17 cellular contexts compared by ENCODE assay signal in the genomic region with DNA sequence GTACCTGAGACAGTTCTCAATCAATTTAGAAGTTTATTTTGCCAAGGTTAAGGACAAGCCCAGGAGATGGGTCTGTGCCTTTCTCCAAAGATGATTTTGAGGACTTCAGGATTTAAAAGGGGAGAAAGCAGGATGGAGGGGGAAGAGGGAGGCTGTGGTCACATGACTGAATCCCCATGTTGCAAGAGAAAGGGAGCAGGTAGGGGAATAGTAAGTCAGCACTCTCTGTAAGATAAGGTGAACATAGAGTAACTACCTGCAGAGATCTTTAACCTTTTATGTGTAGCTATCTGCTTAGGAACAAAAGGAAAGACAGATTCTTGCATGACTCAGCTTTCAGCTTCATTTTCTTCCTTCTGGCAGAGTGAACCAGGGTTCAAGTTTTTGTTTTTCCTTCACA. TPM values are rescaled to one million over a fixed set of nuclear protein-coding genes. Genes with fewer than 3 reads are reported as not detected.
A peak's percentile ranks its signal among the peaks of the same experiment; 100 is the strongest.
DNase-seq lines count a peak whose midpoint lies in the region; ATAC-seq and TF ChIP-seq lines count a peak whose summit lies in the region.
"Had no signal": no experiment of that assay in that cellular context is flagged by ENCODE, and none has a peak within 500 bp of the region (broad histone marks: within the 10 kb centered on the region; RNA-seq: fewer than 3 reads in every experiment).

No MANE protein-coding gene starts in this region.

- H3K4me1 Mint-ChIP-seq in T-helper 17 cell (peaks cover 32% of the 10 kb centered on the region), type B pancreatic cell (ENCODE audit: unreplicated experiment) (peaks cover 21% of the 10 kb centered on the region)

- TF ChIP-seq POLR2A in esophagus muscularis mucosa (IDR thresholded peaks at IDR 0.05; ENCODE audit: low read depth): no peak

- H3K4me3 ChIP-seq in left ventricle myocardium inferior (no peak overlapping the region), heart right ventricle (no peak overlapping the region), esophagus muscularis mucosa (no peak overlapping the region)
- H3K4me3 ChIP-seq: ovary, testis had no signal

- H3K27me3 ChIP-seq in left ventricle myocardium inferior (ENCODE audit: low read depth) (no peaks in the 10 kb centered on the region), heart right ventricle (no peaks in the 10 kb centered on the region), esophagus muscularis mucosa (no peaks in the 10 kb centered on the region)
- H3K27me3 ChIP-seq: ovary, testis had no signal

- intact Hi-C loops in left ventricle myocardium inferior (cut with micrococcal nuclease) (no loop called here), heart right ventricle (cut with DNase I) (loop anchor here in 2 of 10 donors (5.0 kb wide), 2 partner anchors 33 to 1137 kb away; no protein-coding TSS in a partner anchor), esophagus muscularis mucosa (cut with DNase I) (loop anchor here (10.0 kb wide), 1 partner anchor 235 kb away; no protein-coding TSS in a partner anchor)

- H3K4me1 ChIP-seq in left ventricle myocardium inferior: peaks cover 80% of the 10 kb centered on the region
- H3K4me1 ChIP-seq in heart right ventricle: peaks cover 7 to 71% (median 30%) of the 10 kb centered on the region in 9 donors
- H3K4me1 ChIP-seq in esophagus muscularis mucosa: peaks cover 62 to 87% (median 65%) of the 10 kb centered on the region in 4 donors
- H3K4me1 ChIP-seq: testis had no signal

- H3K36me3 Mint-ChIP-seq in T-helper 17 cell (ENCODE audit: low read depth) (peaks cover 2% of the 10 kb centered on the region), type B pancreatic cell (peaks cover 14% of the 10 kb centered on the region)

- DNase-seq in left ventricle myocardium inferior (no peak), heart right ventricle (no peak), T-helper 17 cell (no peak), esophagus muscularis mucosa (ENCODE audit: extremely low spot score) (no peak), type B pancreatic cell (ENCODE audit: extremely low spot score, unreplicated experiment) (no peak), NCI-H1436 treated with DMSO at 0.1 percent for 48 hours (lab: John Stamatoyannopoulos, UW) (no peak)
- DNase-seq in activated CD8-positive, alpha-beta memory T cell treated with anti-CD3 and anti-CD28 coated beads for 24 hours: no peak
- DNase-seq: activated CD8-positive, alpha-beta memory T cell treated with anti-CD3 and anti-CD28 coated beads, Interleukin-2, amount 50 U/mL, for 4 hours; DMS 273 treated with DMSO at 0.1 percent for 48 hours; H7; left cardiac atrium; NCI-H2029 treated with DMSO at 0.1 percent for 48 hours; NCI-H524; ovary; stimulated activated CD4-positive, alpha-beta T cell treated with anti-CD3 and anti-CD28 coated beads, Interleukin-4, amount 100 ng/mL, for 1 hour; testis had no signal

- H3K27ac Mint-ChIP-seq in T-helper 17 cell: peak overlapping the region; percentile 1
- peak overlapping the region; percentile 31 for H3K27ac Mint-ChIP-seq in type B pancreatic cell

- H3K9me3 Mint-ChIP-seq in type B pancreatic cell: no peaks in the 10 kb centered on the region

- H3K9me3 ChIP-seq in left ventricle myocardium inferior (replicated peaks) (no peaks in the 10 kb centered on the region), heart right ventricle (no peaks in the 10 kb centered on the region), T-helper 17 cell (ENCODE audit: control insufficient read depth, low read length, poor library complexity, severe bottlenecking) (no peaks in the 10 kb centered on the region), esophagus muscularis mucosa (no peaks in the 10 kb centered on the region)
- H3K9me3 ChIP-seq: ovary, testis had no signal

- TF ChIP-seq EP300 in esophagus muscularis mucosa (IDR thresholded peaks at IDR 0.05): no peak

- H3K27me3 Mint-ChIP-seq in T-helper 17 cell (no peaks in the 10 kb centered on the region), type B pancreatic cell (no peaks in the 10 kb centered on the region)

- H3K27ac ChIP-seq in left ventricle myocardium inferior (replicated peaks): peak overlapping the region; percentile 30
- peak overlapping the region in 2 of 10 donors; percentile 2 to 9 for H3K27ac ChIP-seq in heart right ventricle
- H3K27ac ChIP-seq in esophagus muscularis mucosa (replicated peaks in 1 of 4): peak overlapping the region in 3 of 4 donors; percentile 13 to 60 (median 57)
- H3K27ac ChIP-seq: ovary, testis had no signal

- H3K4me3 Mint-ChIP-seq in T-helper 17 cell (peak overlapping the region; percentile 43), type B pancreatic cell (no peak overlapping the region)

- ATAC-seq in heart right ventricle (no peak), T-helper 17 cell (no peak), GM21515 (IDR thresholded peaks at IDR 0.05; ENCODE audit: unreplicated experiment) (no peak)
- ATAC-seq: left cardiac atrium had no signal

- no peak for TF ChIP-seq CTCF in left ventricle myocardium inferior (IDR thresholded peaks at IDR 0.05; ENCODE audit: borderline replicate concordance)
- TF ChIP-seq CTCF in heart right ventricle (IDR thresholded peaks at IDR 0.05): no peak
- TF ChIP-seq CTCF in esophagus muscularis mucosa (IDR thresholded peaks at IDR 0.05): no peak
- no peak for TF ChIP-seq CTCF in type B pancreatic cell (conservative IDR thresholded peaks at IDR 0.05)

- peaks cover 16% of the 10 kb centered on the region for H3K36me3 ChIP-seq in left ventricle myocardium inferior
- H3K36me3 ChIP-seq in heart right ventricle: peaks cover 0 to 52% (median 12%) of the 10 kb centered on the region in 9 donors
- H3K36me3 ChIP-seq in esophagus muscularis mucosa: peaks cover 0 to 13% (median 9%) of the 10 kb centered on the region in 4 donors
- H3K36me3 ChIP-seq: ovary had no signal

RNA-seq across cellular contexts. Expression of a gene that starts 25.9 kb away (rescaled TPM):
- 220 TPM for total RNA-seq in left ventricle myocardium inferior
- 100 to 1,000 TPM; 124 to 270 (median 208) TPM for total RNA-seq in heart right ventricle
- 100 to 1,000 TPM in 1 of 2 donors, 10 to 100 TPM in 1; 43.5 to 184 TPM for polyA plus RNA-seq in heart right ventricle
- 10 to 100 TPM; 81.7 to 86.0 TPM for total RNA-seq in T-helper 17 cell
- total RNA-seq in esophagus muscularis mucosa: 10 to 100 TPM; 47.2 to 88.2 (median 66.5) TPM
- 24.2 and 37.5 TPM in 2 replicates for total RNA-seq in type B pancreatic cell (ENCODE audit: low replicate concordance)
